Comparison of ENCODE assay signal across 2 cellular contexts in genomic region chr11:118744001-118744400, GRCh38.
TF ChIP-seq lines count a peak whose summit lies in the region.

No MANE protein-coding gene starts in this region.

TF ChIP-seq in GM23338, 12 proteins besides CTCF, POLR2A, EP300 and RAD21:
- TF ChIP-seq NANOG (IDR thresholded peaks at IDR 0.05; ENCODE audit: borderline replicate concordance) (no peak), STAT1 (IDR thresholded peaks at IDR 0.05; ENCODE audit: unreplicated experiment) (no peak), CREB1 (CRISPR knock-in tag; IDR thresholded peaks at IDR 0.05; ENCODE audit: low read depth) (no peak), EZH2 (IDR thresholded peaks at IDR 0.05; ENCODE audit: low read depth, unreplicated experiment) (no peak), ZNF462 (CRISPR knock-in tag; IDR thresholded peaks at IDR 0.05) (no peak), ETS1 (IDR thresholded peaks at IDR 0.05) (no peak), REST (IDR thresholded peaks at IDR 0.05; ENCODE audit: unreplicated experiment) (no peak), ZNF114 (CRISPR knock-in tag; IDR thresholded peaks at IDR 0.05) (no peak), POLR2AphosphoS5 (IDR thresholded peaks at IDR 0.05; ENCODE audit: low read depth) (no peak), ZNF331 (CRISPR knock-in tag; IDR thresholded peaks at IDR 0.05; ENCODE audit: low read depth) (no peak), JUNB (IDR thresholded peaks at IDR 0.05; ENCODE audit: unreplicated experiment) (no peak)
TF ChIP-seq in GM23338: peak in this region for 0.

TF ChIP-seq in SK-N-SH, 30 proteins besides CTCF, POLR2A, EP300 and RAD21:
- TF ChIP-seq GATA2 (CRISPR knock-in tag; IDR thresholded peaks at IDR 0.05) = peak; percentile 30
- no peak for TF ChIP-seq NRF1 (IDR thresholded peaks at IDR 0.05; ENCODE audit: low read depth, low read length)
- no peak for TF ChIP-seq TEAD4 (IDR thresholded peaks at IDR 0.05; ENCODE audit: borderline replicate concordance, insufficient read depth)
- TF ChIP-seq TCF12 (IDR thresholded peaks at IDR 0.05) = peak; percentile 85
- no peak for TF ChIP-seq JUND (IDR thresholded peaks at IDR 0.05)
- no peak for TF ChIP-seq TAF1 (IDR thresholded peaks at IDR 0.05; ENCODE audit: borderline replicate concordance, low read depth, low read length)
- TF ChIP-seq IRF3 (IDR thresholded peaks at IDR 0.05; ENCODE audit: low read depth, low read length) = no peak
- no peak for TF ChIP-seq GABPA (IDR thresholded peaks at IDR 0.05; ENCODE audit: low read depth)
- TF ChIP-seq USF1 (IDR thresholded peaks at IDR 0.05; ENCODE audit: borderline replicate concordance, low read depth) = no peak
- peak; percentile 87 for TF ChIP-seq RCOR1 (IDR thresholded peaks at IDR 0.05; ENCODE audit: low read length)
- no peak for TF ChIP-seq RFX5 (IDR thresholded peaks at IDR 0.05; ENCODE audit: low read length)
- no peak for TF ChIP-seq FOSL2 (IDR thresholded peaks at IDR 0.05; ENCODE audit: borderline replicate concordance, low read depth)
- peak; percentile 83 for TF ChIP-seq CHD2 (IDR thresholded peaks at IDR 0.05; ENCODE audit: low read length, partially characterized antibody)
- TF ChIP-seq RXRA (IDR thresholded peaks at IDR 0.05; ENCODE audit: borderline replicate concordance, low read depth) = no peak
- no peak for TF ChIP-seq USF2 (IDR thresholded peaks at IDR 0.05; ENCODE audit: borderline replicate concordance, low read depth, low read length)
- peak; percentile 51; the same call in 1 of the 2 replicates for TF ChIP-seq POLR2AphosphoS5 (IDR thresholded peaks at IDR 0.05; ENCODE audit: low read depth, low read length)
- no peak for TF ChIP-seq MAX (IDR thresholded peaks at IDR 0.05; ENCODE audit: low read depth)
- TF ChIP-seq REST (IDR thresholded peaks at IDR 0.05; ENCODE audit: low read depth, low read length) = no peak
- no peak; the same call in 1 of the 2 replicates for TF ChIP-seq SMC3 (IDR thresholded peaks at IDR 0.05; ENCODE audit: low read depth, low read length)
- TF ChIP-seq MXI1 (IDR thresholded peaks at IDR 0.05; ENCODE audit: low read depth, low read length) = no peak
- no peak for TF ChIP-seq SIN3A (IDR thresholded peaks at IDR 0.05; ENCODE audit: borderline replicate concordance, low read depth, low read length)
